Comparison of ENCODE assay signal across 9 cellular contexts in genomic region chr6:6915813-6916547, GRCh38.
DNase-seq lines count a peak whose midpoint lies in the region; ATAC-seq and TF ChIP-seq lines count a peak whose summit lies in the region.
"Had no signal": no experiment of that assay in that cellular context is flagged by ENCODE, and none has a peak within 500 bp of the region (broad histone marks: within the 10 kb centered on the region; RNA-seq: fewer than 3 reads in every experiment).

No MANE protein-coding gene starts in this region.

- H3K4me3 ChIP-seq in foreskin fibroblast (ENCODE audit: low read depth in 1 of 2, low read length in 2 of 2) (peak overlapping the region; percentile 5 to 36), parathyroid adenoma (ENCODE audit: low read depth, low read length) (peak overlapping the region; percentile 1)

- H3K27me3 ChIP-seq in parathyroid adenoma (ENCODE audit: control insufficient read depth, insufficient read depth, low read length) = no peaks in the 10 kb centered on the region

- H2AFZ ChIP-seq in parathyroid adenoma = peak overlapping the region; percentile 60

- H3K9ac ChIP-seq in parathyroid adenoma = no peak overlapping the region

- H3K4me2 ChIP-seq in parathyroid adenoma (ENCODE audit: low read length) = peak overlapping the region; percentile 24

- H3K36me3 Mint-ChIP-seq in CD14-positive monocyte (no peaks in the 10 kb centered on the region), WTC11 (no peaks in the 10 kb centered on the region), endothelial cell (ENCODE audit: low read depth, unreplicated experiment) (no peaks in the 10 kb centered on the region)

- H3K9me3 Mint-ChIP-seq in CD14-positive monocyte (peaks cover 0 to 2% (median 0%) of the 10 kb centered on the region in 7 donors), WTC11 (no peaks in the 10 kb centered on the region), endothelial cell (ENCODE audit: unreplicated experiment) (no peaks in the 10 kb centered on the region)
- H3K9me3 Mint-ChIP-seq: central memory CD8-positive, alpha-beta T cell had no signal

- DNase-seq in CD14-positive monocyte (ENCODE audit: low spot score) = no peak
- DNase-seq in SIG-M5 treated with dmso at 0.1 percent for 504 hours (lab: John Stamatoyannopoulos, UW; ENCODE audit: unreplicated experiment) = peak; percentile 90
- peak; percentile 43 to 64 for DNase-seq in foreskin fibroblast
- no peak for DNase-seq in WTC11 (ENCODE audit: low spot score)
- DNase-seq in endothelial cell (ENCODE audit: low spot score) = no peak

- no peaks in the 10 kb centered on the region for H3K36me3 ChIP-seq in parathyroid adenoma (ENCODE audit: control insufficient read depth, insufficient read depth, low read length)

- peak overlapping the region; percentile 86 to 95 (median 92) for H3K27ac Mint-ChIP-seq in CD14-positive monocyte
- H3K27ac Mint-ChIP-seq in WTC11 = no peak overlapping the region
- no peak overlapping the region for H3K27ac Mint-ChIP-seq in endothelial cell (ENCODE audit: unreplicated experiment)

- no peaks in the 10 kb centered on the region for H3K9me3 ChIP-seq in parathyroid adenoma (ENCODE audit: control insufficient read depth, low read length)

- CTCF ChIA-PET in WTC11 (lab: Charles Lee) = interaction anchor here (0.7 to 2.2 kb wide), 6 partner anchors 157 to 241 kb away, joined by 3 to 8 read pairs (median 4); no protein-coding TSS in a partner anchor

- POLR2A ChIA-PET in WTC11 (lab: Charles Lee) = interaction anchor here (0.6 kb wide), 1 partner anchor 122 kb away, joined by 3 read pairs; no protein-coding TSS in a partner anchor

- TF ChIP-seq CTCF in CD14-positive monocyte (IDR thresholded peaks at IDR 0.05) (no peak), foreskin fibroblast (IDR thresholded peaks at IDR 0.05; ENCODE audit: low read depth, low read length) (no peak), parathyroid adenoma (IDR thresholded peaks at IDR 0.05) (no peak), WTC11 (IDR thresholded peaks at IDR 0.05) (no peak), endothelial cell (IDR thresholded peaks at IDR 0.05; ENCODE audit: unreplicated experiment) (no peak)

- peaks cover 50% of the 10 kb centered on the region for H3K4me1 Mint-ChIP-seq in CD14-positive monocyte
- H3K4me1 Mint-ChIP-seq in WTC11 = no peaks in the 10 kb centered on the region
- peaks cover 2% of the 10 kb centered on the region for H3K4me1 Mint-ChIP-seq in endothelial cell (ENCODE audit: unreplicated experiment)
- H3K4me1 Mint-ChIP-seq: central memory CD8-positive, alpha-beta T cell had no signal

- intact Hi-C loops in CD14-positive monocyte (cut with micrococcal nuclease) = no loop called here

- H3K4me3 Mint-ChIP-seq in CD14-positive monocyte (peak overlapping the region; percentile 64 to 83), WTC11 (no peak overlapping the region), endothelial cell (ENCODE audit: unreplicated experiment) (no peak overlapping the region)
- H3K4me3 Mint-ChIP-seq: central memory CD8-positive, alpha-beta T cell had no signal

- H3K4me1 ChIP-seq in parathyroid adenoma = no peaks in the 10 kb centered on the region

- no peaks in the 10 kb centered on the region for H3K79me2 ChIP-seq in parathyroid adenoma

- H3K27ac ChIP-seq in parathyroid adenoma = peak overlapping the region; percentile 32

- ATAC-seq in WTC11 (no peak), HG03095 (IDR thresholded peaks at IDR 0.05; ENCODE audit: unreplicated experiment) (no peak), HG03432 (IDR thresholded peaks at IDR 0.05; ENCODE audit: unreplicated experiment) (no peak)

- H3K27me3 Mint-ChIP-seq in CD14-positive monocyte (ENCODE audit: low read depth in 3 of 3) = peaks cover 0 to 6% (median 0%) of the 10 kb centered on the region in 3 donors
- no peaks in the 10 kb centered on the region; the same call in 1 of the 2 replicates for H3K27me3 Mint-ChIP-seq in WTC11 (ENCODE audit: low read depth)
- peaks cover 3% of the 10 kb centered on the region for H3K27me3 Mint-ChIP-seq in endothelial cell (ENCODE audit: unreplicated experiment)

TF ChIP-seq in WTC11, 78 proteins besides CTCF, POLR2A, EP300 and RAD21:
- TF ChIP-seq ZNF423 (CRISPR knock-in tag; IDR thresholded peaks at IDR 0.05) (no peak), SMAD3 (CRISPR knock-in tag; IDR thresholded peaks at IDR 0.05; ENCODE audit: borderline replicate concordance) (no peak), ZSCAN18 (CRISPR knock-in tag; IDR thresholded peaks at IDR 0.05) (no peak), TEAD4 (CRISPR knock-in tag; IDR thresholded peaks at IDR 0.05) (no peak), ATF3 (CRISPR knock-in tag; conservative IDR thresholded peaks at IDR 0.05) (no peak), CREB1 (CRISPR knock-in tag; IDR thresholded peaks at IDR 0.05) (no peak)
TF ChIP-seq in WTC11: peak in this region for 0.

Comparison
In these comparisons a context has a peak if more than half of its experiments do, and no peak if none do; other contexts are left out.
1. DNase-seq: peak in SIG-M5 treated with dmso at 0.1 percent for 504 hours (single experiment) and foreskin fibroblast (2 of 2); none in CD14-positive monocyte (single experiment), WTC11 (single experiment) and endothelial cell (single experiment).
2. H3K27ac Mint-ChIP-seq: peak in CD14-positive monocyte (7 of 7); none in WTC11 (single experiment) and endothelial cell (single experiment).
3. H3K4me3 Mint-ChIP-seq: peak in CD14-positive monocyte (2 of 2); none in WTC11 (single experiment) and endothelial cell (single experiment).